Comparison of ENCODE assay signal across 1 cellular context in genomic region chr5:173642895-173643481, GRCh38.
TF ChIP-seq lines count a peak whose summit lies in the region.

No MANE protein-coding gene starts in this region.

TF ChIP-seq in K562, 482 proteins besides CTCF, POLR2A, EP300 and RAD21 (continued from another document):
- TF ChIP-seq ZNF318 (IDR thresholded peaks at IDR 0.05; ENCODE audit: borderline replicate concordance in 1 of 2, low read depth in 1 of 2), result no peak
- no peak for TF ChIP-seq ZNF696 (CRISPR knock-in tag; conservative IDR thresholded peaks at IDR 0.05)
- no peak for TF ChIP-seq EP400 (IDR thresholded peaks at IDR 0.05)
- no peak for TF ChIP-seq ILF3 (IDR thresholded peaks at IDR 0.05; ENCODE audit: borderline replicate concordance)
- no peak for TF ChIP-seq AFF4 (CRISPR knock-in tag; IDR thresholded peaks at IDR 0.05)
- no peak for TF ChIP-seq ZNF311 (CRISPR knock-in tag; IDR thresholded peaks at IDR 0.05)
- no peak for TF ChIP-seq BCL6 (CRISPR knock-in tag; IDR thresholded peaks at IDR 0.05)
- TF ChIP-seq BRD9 (IDR thresholded peaks at IDR 0.05; ENCODE audit: low read depth, partially characterized antibody), result no peak
- TF ChIP-seq CHD1 (IDR thresholded peaks at IDR 0.05; ENCODE audit: low read length), result no peak
- no peak for TF ChIP-seq HNRNPL (IDR thresholded peaks at IDR 0.05; ENCODE audit: low read depth, low read length)
- no peak for TF ChIP-seq ZNF584 (CRISPR knock-in tag; IDR thresholded peaks at IDR 0.05; ENCODE audit: low read depth)
- TF ChIP-seq JUND (IDR thresholded peaks at IDR 0.05; ENCODE audit: borderline replicate concordance, low read depth, low read length), result no peak
- no peak for TF ChIP-seq JUND (tag; IDR thresholded peaks at IDR 0.05; ENCODE audit: borderline replicate concordance, low read depth, low read length)
- TF ChIP-seq CEBPG (CRISPR knock-in tag; IDR thresholded peaks at IDR 0.05), result 0 out of 2 replicates have a peak, but pooled peaks have one; percentile 10
- TF ChIP-seq CEBPG (tag; conservative IDR thresholded peaks at IDR 0.05 in 1 of 2, IDR thresholded peaks at IDR 0.05 in 1 of 2), result peak in 1 of 2 experiments; percentile 38; a peak in 1 of 4 replicates
- no peak for TF ChIP-seq TCF7L2 (IDR thresholded peaks at IDR 0.05; ENCODE audit: low read depth, low read length)
- no peak for TF ChIP-seq SMARCC2 (IDR thresholded peaks at IDR 0.05; ENCODE audit: low read depth)
- TF ChIP-seq ZHX1 (conservative IDR thresholded peaks at IDR 0.05; ENCODE audit: low read length), result no peak
- TF ChIP-seq HDAC6 (IDR thresholded peaks at IDR 0.05; ENCODE audit: low read depth, low read length), result no peak
- TF ChIP-seq, protein P1, sequence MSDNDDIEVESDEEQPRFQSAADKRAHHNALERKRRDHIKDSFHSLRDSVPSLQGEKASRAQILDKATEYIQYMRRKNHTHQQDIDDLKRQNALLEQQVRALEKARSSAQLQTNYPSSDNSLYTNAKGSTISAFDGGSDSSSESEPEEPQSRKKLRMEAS (CRISPR knock-in tag; IDR thresholded peaks at IDR 0.05), result no peak
TF ChIP-seq in K562: peak in this region for 6.
